Comparison of ENCODE assay signal across 10 cellular contexts in genomic region chr3:165195226-165195625, GRCh38. TPM values are rescaled to one million over a fixed set of nuclear protein-coding genes. Genes with fewer than 3 reads are reported as not detected.
A peak's percentile ranks its signal among the peaks of the same experiment; 100 is the strongest.
DNase-seq lines count a peak whose midpoint lies in the region; ATAC-seq and TF ChIP-seq lines count a peak whose summit lies in the region.
"Had no signal": no experiment of that assay in that cellular context is flagged by ENCODE, and none has a peak within 500 bp of the region (broad histone marks: within the 10 kb centered on the region; RNA-seq: fewer than 3 reads in every experiment).

No MANE protein-coding gene starts in this region.

- no peak overlapping the region for H3K14ac ChIP-seq in trophoblast cell (ENCODE audit: low read length)

- no peak overlapping the region for H3K9ac ChIP-seq in trophoblast cell (ENCODE audit: low read length)

- H3K27me3 ChIP-seq in H7 (ENCODE audit: control insufficient read depth, insufficient read depth, low read length): peaks cover 62% of the 10 kb centered on the region
- H3K27me3 ChIP-seq in trophoblast cell (ENCODE audit: insufficient read depth, low read length): peaks cover 49% of the 10 kb centered on the region

- peaks cover 4% of the 10 kb centered on the region for H3K36me3 Mint-ChIP-seq in glutamatergic neuron (ENCODE audit: unreplicated experiment)

- H2BK12ac ChIP-seq in trophoblast cell (ENCODE audit: low read length): no peak overlapping the region

- H3K18ac ChIP-seq in trophoblast cell (ENCODE audit: low read length): no peak overlapping the region

- H3K23ac ChIP-seq in trophoblast cell (ENCODE audit: low read length): no peak overlapping the region

- peaks cover 5 to 10% of the 10 kb centered on the region in 2 experiments for H3K4me1 ChIP-seq in trophoblast cell (ENCODE audit: control insufficient read depth in 1 of 2, insufficient read depth in 2 of 2, low read length in 2 of 2)

- H2BK120ac ChIP-seq in trophoblast cell (ENCODE audit: insufficient read depth, low read length, poor library complexity): no peak overlapping the region

- H3K9me3 Mint-ChIP-seq in glutamatergic neuron (ENCODE audit: unreplicated experiment): peaks cover 12% of the 10 kb centered on the region

- no peak overlapping the region for H3K27ac Mint-ChIP-seq in glutamatergic neuron (ENCODE audit: unreplicated experiment)

- no peak overlapping the region for H3K4ac ChIP-seq in trophoblast cell (ENCODE audit: low read depth, low read length)

- no peak overlapping the region for H2BK5ac ChIP-seq in trophoblast cell (ENCODE audit: low read depth, low read length, poor library complexity)

- no peaks in the 10 kb centered on the region for H3K79me1 ChIP-seq in trophoblast cell (ENCODE audit: low read length)

- no peak overlapping the region for H4K12ac ChIP-seq in trophoblast cell (ENCODE audit: low read depth, low read length)

- H2AFZ ChIP-seq in trophoblast cell (ENCODE audit: insufficient read depth, low read length, poor library complexity): no peak overlapping the region

- WGBS in trophoblast cell (ENCODE audit: extremely low coverage, insufficient coverage, insufficient read length): no CpG with 5 or more reads among the region's 19 CpGs

- H3K4me3 ChIP-seq in H7 (ENCODE audit: insufficient read depth, low read depth, low read length) (peak overlapping the region; percentile 54), trophoblast cell (ENCODE audit: low read depth, low read length) (no peak overlapping the region)

- H3K36me3 ChIP-seq in H7 (replicated peaks; ENCODE audit: control insufficient read depth, insufficient read depth, low read length) (no peaks in the 10 kb centered on the region), trophoblast cell (ENCODE audit: control insufficient read depth in 1 of 2, insufficient read depth in 2 of 2, low read length in 2 of 2) (no peaks in the 10 kb centered on the region)

- no peak overlapping the region for H4K91ac ChIP-seq in trophoblast cell (ENCODE audit: low read depth, low read length)

- ATAC-seq in HG03378 (IDR thresholded peaks at IDR 0.05; ENCODE audit: unreplicated experiment) (no peak), GM19324 (IDR thresholded peaks at IDR 0.05; ENCODE audit: low FRiP score, unreplicated experiment) (no peak)

- H3K4me2 ChIP-seq in trophoblast cell (ENCODE audit: low read length): peak overlapping the region; percentile 93

- H3K27me3 Mint-ChIP-seq in glutamatergic neuron (ENCODE audit: unreplicated experiment): peaks cover 21% of the 10 kb centered on the region

- TF ChIP-seq CTCF in glutamatergic neuron (IDR thresholded peaks at IDR 0.05; ENCODE audit: partially characterized antibody, unreplicated experiment): no peak

- H3K4me1 Mint-ChIP-seq in glutamatergic neuron (ENCODE audit: low read depth, unreplicated experiment): peaks cover 23% of the 10 kb centered on the region

- H3K27ac ChIP-seq in trophoblast cell (ENCODE audit: low read depth, low read length): no peak overlapping the region

- DNase-seq in H7 (peak; percentile 28), NCI-H748 (lab: John Stamatoyannopoulos, UW; ENCODE audit: unreplicated experiment) (peak; percentile 70), glutamatergic neuron (peak; percentile 14), trophoblast cell (no peak), NCI-H2227 treated with DMSO at 0.1 percent for 48 hours (lab: John Stamatoyannopoulos, UW) (no peak), COLO829 (ENCODE audit: low spot score) (no peak)
- DNase-seq: left cardiac atrium had no signal

- no peak overlapping the region for H4K8ac ChIP-seq in trophoblast cell (ENCODE audit: low read depth, low read length)

- peak overlapping the region; percentile 99 for H3K4me3 Mint-ChIP-seq in glutamatergic neuron (ENCODE audit: unreplicated experiment)

- no peak overlapping the region for H2AK5ac ChIP-seq in trophoblast cell (ENCODE audit: low read length)

- no peaks in the 10 kb centered on the region for H3K79me2 ChIP-seq in trophoblast cell (ENCODE audit: control insufficient read depth, insufficient read depth, low read length, poor library complexity)

- H3K9me3 ChIP-seq in trophoblast cell (ENCODE audit: insufficient read depth, low read depth, low read length): no peaks in the 10 kb centered on the region

RNA-seq across cellular contexts. Expression of gene SLITRK3, which starts 1.0 kb away (rescaled TPM):
- 0.04 and 0.07 TPM in 2 replicates for total RNA-seq in H7 (2014; rRNA removed; shearing (Covaris generic))
- total RNA-seq in glutamatergic neuron (ENCODE audit: unreplicated experiment): not detected
- 0.01 TPM in 1 of 2 replicates, not detected in the other for polyA plus RNA-seq in trophoblast cell (2013)
- total RNA-seq: dermis microvascular lymphatic vessel endothelial cell had no signal

Comparison
In these comparisons a context has a peak if more than half of its experiments do, and no peak if none do; other contexts are left out.
1. DNase-seq: peak in H7 (single experiment), NCI-H748 (single experiment) and glutamatergic neuron (single experiment); none in trophoblast cell (0 of 2), NCI-H2227 treated with DMSO at 0.1 percent for 48 hours (single experiment) and COLO829 (single experiment).